Comparison of ENCODE assay signal across 10 cellular contexts in genomic region chr5:102762828-102763227, GRCh38. TPM values are rescaled to one million over a fixed set of nuclear protein-coding genes. Genes with fewer than 3 reads are reported as not detected.
DNase-seq lines count a peak whose midpoint lies in the region; ATAC-seq and TF ChIP-seq lines count a peak whose summit lies in the region.
"Had no signal": no experiment of that assay in that cellular context is flagged by ENCODE, and none has a peak within 500 bp of the region (broad histone marks: within the 10 kb centered on the region; RNA-seq: fewer than 3 reads in every experiment).

No MANE protein-coding gene starts in this region.

- H3K36me3 Mint-ChIP-seq in activated T-cell treated with anti-CD3 and anti-CD28 coated beads, Interleukin-2, amount 50 U/mL, for 24 hours (ENCODE audit: low read depth), result peaks cover 23% of the 10 kb centered on the region
- H3K36me3 Mint-ChIP-seq in effector memory CD8-positive, alpha-beta T cell (ENCODE audit: insufficient read depth), result no peaks in the 10 kb centered on the region
- H3K36me3 Mint-ChIP-seq in stimulated activated naive B cell treated with anti-CD40 and anti-IgM and Interleukin-4, amounts not matched to agents 10 μg/mL and 1 μg/mL and 100 μg/mL, for 72 hours, result peaks cover 0 to 1% of the 10 kb centered on the region in 2 donors
- no peaks in the 10 kb centered on the region for H3K36me3 Mint-ChIP-seq in chondrocyte (ENCODE audit: low read depth)

- WGBS in right lobe of liver (ENCODE audit: insufficient coverage, low coverage, low lambda C conversion rate, missing lambda C conversion rate), result 45% methylated on average over 1 of the region's 1 CpG

- peak overlapping the region; percentile 70 for H3K4me3 Mint-ChIP-seq in activated T-cell treated with anti-CD3 and anti-CD28 coated beads, Interleukin-2, amount 50 U/mL, for 24 hours
- H3K4me3 Mint-ChIP-seq in effector memory CD8-positive, alpha-beta T cell, result peak overlapping the region; percentile 64 to 73
- peak overlapping the region; percentile 8 to 71 for H3K4me3 Mint-ChIP-seq in stimulated activated naive B cell treated with anti-CD40 and anti-IgM and Interleukin-4, amounts not matched to agents 10 μg/mL and 1 μg/mL and 100 μg/mL, for 72 hours
- no peak overlapping the region for H3K4me3 Mint-ChIP-seq in chondrocyte (ENCODE audit: unreplicated experiment)

- ATAC-seq in HG03565 (IDR thresholded peaks at IDR 0.05; ENCODE audit: unreplicated experiment) (peak; percentile 21), right lobe of liver (no peak)
- peak; percentile 34 for ATAC-seq in effector memory CD8-positive, alpha-beta T cell (replicated peaks)
- peak; percentile 69 to 75 for ATAC-seq in stimulated activated naive B cell treated with anti-CD40 and anti-IgM and Interleukin-4, amounts not matched to agents 10 μg/mL and 1 μg/mL and 100 μg/mL, for 72 hours (replicated peaks)

- H3K36me3 ChIP-seq in right lobe of liver, result no peaks in the 10 kb centered on the region

- H3K27me3 Mint-ChIP-seq in activated T-cell treated with anti-CD3 and anti-CD28 coated beads, Interleukin-2, amount 50 U/mL, for 24 hours, result no peaks in the 10 kb centered on the region
- H3K27me3 Mint-ChIP-seq in effector memory CD8-positive, alpha-beta T cell, result no peaks in the 10 kb centered on the region
- no peaks in the 10 kb centered on the region for H3K27me3 Mint-ChIP-seq in stimulated activated naive B cell treated with anti-CD40 and anti-IgM and Interleukin-4, amounts not matched to agents 10 μg/mL and 1 μg/mL and 100 μg/mL, for 72 hours
- H3K27me3 Mint-ChIP-seq in chondrocyte (ENCODE audit: low read depth), result no peaks in the 10 kb centered on the region

- H3K9me3 ChIP-seq in right lobe of liver, result no peaks in the 10 kb centered on the region

- TF ChIP-seq CTCF in chondrocyte (IDR thresholded peaks at IDR 0.05), result no peak
- no peak for TF ChIP-seq CTCF in right lobe of liver (IDR thresholded peaks at IDR 0.05)

- no peak for DNase-seq in activated T-cell treated with anti-CD3 and anti-CD28 coated beads, Interleukin-2, amount 50 U/mL, for 24 hours
- DNase-seq in activated T-cell treated with anti-CD3 and anti-CD28 coated beads for 4 hours, result no peak
- DNase-seq in effector memory CD8-positive, alpha-beta T cell, result no peak
- no peak for DNase-seq in stimulated activated naive B cell treated with anti-CD40 and anti-IgM and Interleukin-4, amounts not matched to agents 10 μg/mL and 1 μg/mL and 100 μg/mL, for 72 hours
- DNase-seq in chondrocyte (ENCODE audit: low spot score), result no peak
- no peak for DNase-seq in right lobe of liver
- DNase-seq in stimulated activated CD4-positive, alpha-beta T cell treated with anti-CD3 and anti-CD28 coated beads, Interleukin-4, amount 100 ng/mL, for 1 hour, result no peak
- DNase-seq: effector CD4-positive, alpha-beta T cell; SHP77 treated with DMSO at 0.1 percent for 48 hours had no signal

- peaks cover 91% of the 10 kb centered on the region for H3K4me1 Mint-ChIP-seq in activated T-cell treated with anti-CD3 and anti-CD28 coated beads, Interleukin-2, amount 50 U/mL, for 24 hours (ENCODE audit: low read depth)
- peaks cover 39 to 76% of the 10 kb centered on the region in 2 donors for H3K4me1 Mint-ChIP-seq in effector memory CD8-positive, alpha-beta T cell (ENCODE audit: low read depth in 2 of 2)
- H3K4me1 Mint-ChIP-seq in stimulated activated naive B cell treated with anti-CD40 and anti-IgM and Interleukin-4, amounts not matched to agents 10 μg/mL and 1 μg/mL and 100 μg/mL, for 72 hours, result peaks cover 26 to 49% of the 10 kb centered on the region in 2 donors
- peaks cover 51% of the 10 kb centered on the region for H3K4me1 Mint-ChIP-seq in chondrocyte (ENCODE audit: low read depth)

- H3K27me3 ChIP-seq in right lobe of liver, result no peaks in the 10 kb centered on the region

- H3K27ac Mint-ChIP-seq in activated T-cell treated with anti-CD3 and anti-CD28 coated beads, Interleukin-2, amount 50 U/mL, for 24 hours, result peak overlapping the region; percentile 92
- H3K27ac Mint-ChIP-seq in effector memory CD8-positive, alpha-beta T cell, result peak overlapping the region; percentile 7 to 90
- H3K27ac Mint-ChIP-seq in stimulated activated naive B cell treated with anti-CD40 and anti-IgM and Interleukin-4, amounts not matched to agents 10 μg/mL and 1 μg/mL and 100 μg/mL, for 72 hours, result peak overlapping the region; percentile 25
- H3K27ac Mint-ChIP-seq in chondrocyte (ENCODE audit: unreplicated experiment), result no peak overlapping the region

- H3K9me3 Mint-ChIP-seq in activated T-cell treated with anti-CD3 and anti-CD28 coated beads, Interleukin-2, amount 50 U/mL, for 24 hours, result no peaks in the 10 kb centered on the region
- no peaks in the 10 kb centered on the region for H3K9me3 Mint-ChIP-seq in effector memory CD8-positive, alpha-beta T cell
- no peaks in the 10 kb centered on the region for H3K9me3 Mint-ChIP-seq in stimulated activated naive B cell treated with anti-CD40 and anti-IgM and Interleukin-4, amounts not matched to agents 10 μg/mL and 1 μg/mL and 100 μg/mL, for 72 hours
- H3K9me3 Mint-ChIP-seq in chondrocyte (ENCODE audit: low read depth), result no peaks in the 10 kb centered on the region

- intact Hi-C loops in right lobe of liver (cut with DNase I), result no loop called here

- H3K27ac ChIP-seq in right lobe of liver, result no peak overlapping the region

- H3K4me3 ChIP-seq in right lobe of liver, result no peak overlapping the region

- TF ChIP-seq POLR2A in right lobe of liver (IDR thresholded peaks at IDR 0.05), result no peak

- H3K4me1 ChIP-seq in right lobe of liver, result no peaks in the 10 kb centered on the region

RNA-seq across cellular contexts. Expression of gene PAM, which starts 7.7 kb away (rescaled TPM):
- total RNA-seq in chondrocyte (277 to 341 TPM (median 293 TPM) in 3 replicates), right lobe of liver (10 to 100 TPM; 10.9 to 22.7 (median 16.8) TPM)

Comparison
In these comparisons a context has a peak if more than half of its experiments do, and no peak if none do; other contexts are left out.
1. ATAC-seq: peak in HG03565 (single experiment), effector memory CD8-positive, alpha-beta T cell (single experiment) and stimulated activated naive B cell treated with anti-CD40 and anti-IgM and Interleukin-4, amounts not matched to agents 10 μg/mL and 1 μg/mL and 100 μg/mL, for 72 hours (2 of 2); none in right lobe of liver (0 of 4).
2. RNA of gene PAM, which starts 7.7 kb away (total RNA-seq): 277 to 341 TPM in chondrocyte; 10.9 to 22.7 TPM in right lobe of liver; every median in the first group is over 10 times any median in the second.